ENCODE assay signal across 22 cellular contexts in genomic region chr20:48502016-48502415, GRCh38.
"Had no signal": no experiment of that assay in that cellular context is flagged by ENCODE, and none has a peak within 500 bp of the region (broad histone marks: within the 10 kb centered on the region; RNA-seq: fewer than 3 reads in every experiment).

No MANE protein-coding gene starts in this region.

- DNase-seq: colonic mucosa; cortex of kidney; dermis blood vessel endothelial cell; dorsolateral prefrontal cortex; effector CD4-positive, alpha-beta T cell; effector CD8-positive, alpha-beta T cell; effector memory CD4-positive, alpha-beta T cell; effector memory CD8-positive, alpha-beta T cell; endodermal cell; erythroblast; esophagus squamous epithelium; foreskin fibroblast; foreskin keratinocyte; foreskin melanocyte; gastrocnemius medialis; glutamatergic neuron; heart left ventricle; heart right ventricle had no signal

- ATAC-seq: effector memory CD8-positive, alpha-beta T cell; esophagus mucosa; foreskin keratinocyte; gastrocnemius medialis; gastroesophageal sphincter; heart left ventricle; heart right ventricle had no signal

- H3K27ac ChIP-seq: colonic mucosa, dorsolateral prefrontal cortex, epithelial cell of prostate, esophagus muscularis mucosa, esophagus squamous epithelium, foreskin keratinocyte, gastrocnemius medialis, gastroesophageal sphincter, heart left ventricle, heart right ventricle had no signal

- H3K27me3 ChIP-seq: colonic mucosa, esophagus muscularis mucosa, foreskin keratinocyte, gastrocnemius medialis, gastroesophageal sphincter, heart left ventricle had no signal

- H3K4me3 ChIP-seq: colonic mucosa, dorsolateral prefrontal cortex, esophagus muscularis mucosa, esophagus squamous epithelium, gastrocnemius medialis, gastroesophageal sphincter, heart left ventricle, heart right ventricle had no signal

- H3K36me3 ChIP-seq: colonic mucosa, esophagus muscularis mucosa, esophagus squamous epithelium, gastrocnemius medialis, gastroesophageal sphincter, heart left ventricle, heart right ventricle had no signal

- H3K4me1 ChIP-seq: colonic mucosa, esophagus muscularis mucosa, esophagus squamous epithelium, foreskin keratinocyte, gastrocnemius medialis, gastroesophageal sphincter, heart left ventricle, heart right ventricle had no signal

- H3K9me3 ChIP-seq: colonic mucosa, esophagus muscularis mucosa, esophagus squamous epithelium, gastrocnemius medialis, gastroesophageal sphincter, heart left ventricle, heart right ventricle had no signal
